Comparison of ENCODE assay signal across 8 cellular contexts in genomic region chr5:78908173-78908901, GRCh38.
DNase-seq lines count a peak whose midpoint lies in the region; ATAC-seq and TF ChIP-seq lines count a peak whose summit lies in the region.

No MANE protein-coding gene starts in this region.

- H3K9me3 Mint-ChIP-seq in mesothelial cell of epicardium, result no peaks in the 10 kb centered on the region
- H3K9me3 Mint-ChIP-seq in activated naive CD8-positive, alpha-beta T cell treated with anti-CD3 and anti-CD28 coated beads for 36 hours, result no peaks in the 10 kb centered on the region
- no peaks in the 10 kb centered on the region for H3K9me3 Mint-ChIP-seq in activated CD4-positive, alpha-beta T cell treated with anti-CD3 and anti-CD28 coated beads for 36 hours (ENCODE audit: low read depth)

- CTCF ChIA-PET in activated CD4-positive, alpha-beta T cell treated with anti-CD3 and anti-CD28 coated beads for 36 hours (lab: Charles Lee), result interaction anchor here (0.7 kb wide), 1 partner anchor 103 kb away, joined by 3 read pairs; no protein-coding TSS in a partner anchor

- H3K27ac Mint-ChIP-seq in mesothelial cell of epicardium, result peak overlapping the region; percentile 94
- H3K27ac Mint-ChIP-seq in activated naive CD8-positive, alpha-beta T cell treated with anti-CD3 and anti-CD28 coated beads for 36 hours, result no peak overlapping the region
- no peak overlapping the region for H3K27ac Mint-ChIP-seq in activated CD4-positive, alpha-beta T cell treated with anti-CD3 and anti-CD28 coated beads for 36 hours

- DNase-seq in EL (peak; percentile 66), NCI-H2227 treated with DMSO at 0.1 percent for 48 hours (lab: John Stamatoyannopoulos, UW) (peak; percentile 45), dermis microvascular lymphatic vessel endothelial cell (ENCODE audit: low read depth in 2 of 2) (peak; percentile 70 to 96), mesothelial cell of epicardium (ENCODE audit: low spot score in 2 of 2, unreplicated experiment in 2 of 2) (peak in 1 of 2 experiments; percentile 54)
- no peak for DNase-seq in activated naive CD8-positive, alpha-beta T cell treated with anti-CD3 and anti-CD28 coated beads for 36 hours
- DNase-seq in activated CD4-positive, alpha-beta T cell treated with anti-CD3 and anti-CD28 coated beads for 36 hours, result no peak

- no peak for TF ChIP-seq CTCF in mesothelial cell of epicardium (IDR thresholded peaks at IDR 0.05; ENCODE audit: unreplicated experiment)

- intact Hi-C loops in activated CD4-positive, alpha-beta T cell treated with anti-CD3 and anti-CD28 coated beads for 36 hours (cut with DNase I, micrococcal nuclease), result no loop called here

- no peak for ATAC-seq in activated CD4-positive, alpha-beta T cell treated with anti-CD3 and anti-CD28 coated beads for 36 hours
- no peak for ATAC-seq in HG03520 (IDR thresholded peaks at IDR 0.05; ENCODE audit: unreplicated experiment)
- no peak for ATAC-seq in HG02970 (IDR thresholded peaks at IDR 0.05; ENCODE audit: low FRiP score, unreplicated experiment)

- POLR2A ChIA-PET in activated CD4-positive, alpha-beta T cell treated with anti-CD3 and anti-CD28 coated beads for 36 hours (lab: Charles Lee), result no interaction called here

- H3K4me3 Mint-ChIP-seq in mesothelial cell of epicardium, result peak overlapping the region; percentile 39
- H3K4me3 Mint-ChIP-seq in activated naive CD8-positive, alpha-beta T cell treated with anti-CD3 and anti-CD28 coated beads for 36 hours, result no peak overlapping the region
- H3K4me3 Mint-ChIP-seq in activated CD4-positive, alpha-beta T cell treated with anti-CD3 and anti-CD28 coated beads for 36 hours, result no peak overlapping the region

- H3K4me1 Mint-ChIP-seq in mesothelial cell of epicardium, result peaks cover 52% of the 10 kb centered on the region
- H3K4me1 Mint-ChIP-seq in activated naive CD8-positive, alpha-beta T cell treated with anti-CD3 and anti-CD28 coated beads for 36 hours, result peaks cover 25% of the 10 kb centered on the region
- H3K4me1 Mint-ChIP-seq in activated CD4-positive, alpha-beta T cell treated with anti-CD3 and anti-CD28 coated beads for 36 hours, result peaks cover 8% of the 10 kb centered on the region

- H3K36me3 Mint-ChIP-seq in mesothelial cell of epicardium, result no peaks in the 10 kb centered on the region
- H3K36me3 Mint-ChIP-seq in activated naive CD8-positive, alpha-beta T cell treated with anti-CD3 and anti-CD28 coated beads for 36 hours, result peaks cover 17% of the 10 kb centered on the region
- H3K36me3 Mint-ChIP-seq in activated CD4-positive, alpha-beta T cell treated with anti-CD3 and anti-CD28 coated beads for 36 hours (ENCODE audit: low read depth), result peaks cover 10% of the 10 kb centered on the region

- no peaks in the 10 kb centered on the region for H3K27me3 Mint-ChIP-seq in mesothelial cell of epicardium (ENCODE audit: low read depth)
- no peaks in the 10 kb centered on the region for H3K27me3 Mint-ChIP-seq in activated naive CD8-positive, alpha-beta T cell treated with anti-CD3 and anti-CD28 coated beads for 36 hours
- no peaks in the 10 kb centered on the region for H3K27me3 Mint-ChIP-seq in activated CD4-positive, alpha-beta T cell treated with anti-CD3 and anti-CD28 coated beads for 36 hours

Comparison
In these comparisons a context has a peak if more than half of its experiments do, and no peak if none do; other contexts are left out.
1. DNase-seq: peak in EL (single experiment), NCI-H2227 treated with DMSO at 0.1 percent for 48 hours (single experiment) and dermis microvascular lymphatic vessel endothelial cell (2 of 2); none in activated naive CD8-positive, alpha-beta T cell treated with anti-CD3 and anti-CD28 coated beads for 36 hours (single experiment) and activated CD4-positive, alpha-beta T cell treated with anti-CD3 and anti-CD28 coated beads for 36 hours (single experiment).